22 cellular contexts compared by ENCODE assay signal in the genomic region with DNA sequence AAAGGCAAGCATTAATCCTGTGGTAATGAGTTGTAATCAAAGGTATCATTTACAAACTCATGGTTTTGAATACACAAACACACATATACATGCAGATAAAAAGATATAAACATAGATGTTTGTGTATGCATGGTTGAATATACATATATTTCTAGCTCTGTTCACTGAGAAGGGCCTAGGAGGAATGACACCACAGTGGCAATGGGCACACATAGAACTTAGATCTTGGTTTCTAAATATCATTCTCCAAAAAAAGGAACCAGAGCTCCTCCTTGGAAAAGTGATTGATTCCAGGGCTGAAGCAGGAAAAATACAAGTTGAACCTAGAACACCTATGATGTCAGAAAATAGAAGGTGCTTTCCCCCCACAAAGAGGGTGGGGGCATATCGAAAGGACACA. TPM values are rescaled to one million over a fixed set of nuclear protein-coding genes. Genes with fewer than 3 reads are reported as not detected.
A peak's percentile ranks its signal among the peaks of the same experiment; 100 is the strongest.
DNase-seq lines count a peak whose midpoint lies in the region; ATAC-seq and TF ChIP-seq lines count a peak whose summit lies in the region.
"Had no signal": no experiment of that assay in that cellular context is flagged by ENCODE, and none has a peak within 500 bp of the region (broad histone marks: within the 10 kb centered on the region; RNA-seq: fewer than 3 reads in every experiment).

No MANE protein-coding gene starts in this region.

- H3K27ac ChIP-seq in HEK293 (ENCODE audit: extremely low read depth, low read depth, low read length) (no peak overlapping the region), osteoblast (ENCODE audit: low read depth, low read length) (no peak overlapping the region), body of pancreas (no peak overlapping the region), upper lobe of left lung (no peak overlapping the region)
- H3K27ac ChIP-seq: 22Rv1, BLaER1, C4-2B, GM23248 had no signal

- no peak overlapping the region for H2AFZ ChIP-seq in osteoblast (ENCODE audit: low read length)
- H2AFZ ChIP-seq: GM23248 had no signal

- POLR2A ChIA-PET in HEK293 (lab: Yijun Ruan, JAX): no interaction called here

- no peak overlapping the region for H3K4me2 ChIP-seq in osteoblast (ENCODE audit: insufficient read depth, low read length)
- H3K4me2 ChIP-seq: BLaER1 had no signal

- H3K4me3 ChIP-seq in HEK293 (ENCODE audit: low read depth, low read length) (no peak overlapping the region), osteoblast (ENCODE audit: insufficient read depth, low read length) (no peak overlapping the region), body of pancreas (no peak overlapping the region), upper lobe of left lung (no peak overlapping the region)
- H3K4me3 ChIP-seq: BLaER1, GM12878, GM23248 had no signal

- no peak for TF ChIP-seq POLR2A in body of pancreas (IDR thresholded peaks at IDR 0.05)
- TF ChIP-seq POLR2A in upper lobe of left lung (IDR thresholded peaks at IDR 0.05): no peak

- H3K4me1 ChIP-seq in HEK293 (ENCODE audit: control insufficient read depth, insufficient read depth, low read length) (no peaks in the 10 kb centered on the region), osteoblast (ENCODE audit: insufficient read depth, low read length) (peaks cover 13% of the 10 kb centered on the region), body of pancreas (peaks cover 40% of the 10 kb centered on the region), upper lobe of left lung (peaks cover 7 to 20% (median 16%) of the 10 kb centered on the region in 4 donors)

- peaks cover 48% of the 10 kb centered on the region for H3K4me1 Mint-ChIP-seq in activated naive CD8-positive, alpha-beta T cell treated with anti-CD3 and anti-CD28 coated beads, Interleukin-2, amount 50 U/mL, for 24 hours
- peaks cover 48% of the 10 kb centered on the region for H3K4me1 Mint-ChIP-seq in activated naive CD8-positive, alpha-beta T cell treated with anti-CD3 and anti-CD28 coated beads for 36 hours
- H3K4me1 Mint-ChIP-seq in central memory CD8-positive, alpha-beta T cell: peaks cover 64% of the 10 kb centered on the region

- no peak for ATAC-seq in activated naive CD8-positive, alpha-beta T cell treated with anti-CD3 and anti-CD28 coated beads, Interleukin-2, amount 50 U/mL, for 24 hours
- ATAC-seq in central memory CD8-positive, alpha-beta T cell (replicated peaks; ENCODE audit: extremely low read depth, poor library complexity, severe bottlenecking): no peak
- ATAC-seq in body of pancreas (no peak), HG03280 (IDR thresholded peaks at IDR 0.05; ENCODE audit: unreplicated experiment) (no peak), upper lobe of left lung (ENCODE audit: low FRiP score in 2 of 2) (no peak)
- ATAC-seq: GM12878 had no signal

- no peaks in the 10 kb centered on the region for H3K27me3 Mint-ChIP-seq in activated naive CD8-positive, alpha-beta T cell treated with anti-CD3 and anti-CD28 coated beads, Interleukin-2, amount 50 U/mL, for 24 hours
- H3K27me3 Mint-ChIP-seq in activated naive CD8-positive, alpha-beta T cell treated with anti-CD3 and anti-CD28 coated beads for 36 hours: no peaks in the 10 kb centered on the region
- H3K27me3 Mint-ChIP-seq in central memory CD8-positive, alpha-beta T cell: no peaks in the 10 kb centered on the region
- H3K27me3 Mint-ChIP-seq: B cell; CD4-positive, CD25-positive, alpha-beta regulatory T cell had no signal

- H3K9me3 ChIP-seq in HEK293 (ENCODE audit: control insufficient read depth, insufficient read depth, low read depth, low read length) (0 out of 2 replicates have a peak, but pooled peaks cover 2% of the 10 kb centered on the region), osteoblast (ENCODE audit: low read depth, low read length) (no peaks in the 10 kb centered on the region), body of pancreas (no peaks in the 10 kb centered on the region), upper lobe of left lung (no peaks in the 10 kb centered on the region)

- H3K27me3 ChIP-seq in osteoblast (ENCODE audit: insufficient read depth, low read length) (no peaks in the 10 kb centered on the region), body of pancreas (no peaks in the 10 kb centered on the region), upper lobe of left lung (no peaks in the 10 kb centered on the region)
- H3K27me3 ChIP-seq: BLaER1 had no signal

- intact Hi-C loops in body of pancreas (cut with DNase I): no loop called here

- H3K36me3 ChIP-seq in HEK293 (ENCODE audit: control insufficient read depth in 2 of 2, insufficient read depth in 1 of 2, low read length in 2 of 2): peaks cover 0 to 10% of the 10 kb centered on the region in 2 experiments; a peak in 2 of 3 replicates
- H3K36me3 ChIP-seq in osteoblast (ENCODE audit: insufficient read depth, low read length): no peaks in the 10 kb centered on the region
- no peaks in the 10 kb centered on the region for H3K36me3 ChIP-seq in body of pancreas (replicated peaks in 1 of 2; ENCODE audit: insufficient read depth in 1 of 2, low read depth in 2 of 2)
- H3K36me3 ChIP-seq in upper lobe of left lung: no peaks in the 10 kb centered on the region

- peak overlapping the region; percentile 36 for H3K27ac Mint-ChIP-seq in activated naive CD8-positive, alpha-beta T cell treated with anti-CD3 and anti-CD28 coated beads, Interleukin-2, amount 50 U/mL, for 24 hours
- no peak overlapping the region for H3K27ac Mint-ChIP-seq in activated naive CD8-positive, alpha-beta T cell treated with anti-CD3 and anti-CD28 coated beads for 36 hours
- H3K27ac Mint-ChIP-seq in central memory CD8-positive, alpha-beta T cell (ENCODE audit: low read depth): peak overlapping the region; percentile 71
- H3K27ac Mint-ChIP-seq: B cell; CD4-positive, CD25-positive, alpha-beta regulatory T cell had no signal

- DNase-seq in activated naive CD8-positive, alpha-beta T cell treated with anti-CD3 and anti-CD28 coated beads, Interleukin-2, amount 50 U/mL, for 24 hours: no peak
- no peak for DNase-seq in activated naive CD8-positive, alpha-beta T cell treated with anti-CD3 and anti-CD28 coated beads for 36 hours
- DNase-seq in central memory CD8-positive, alpha-beta T cell (ENCODE audit: low spot score in 2 of 2): no peak
- DNase-seq in osteoblast (ENCODE audit: insufficient read length, low spot score, missing footprints) (peak; percentile 8), body of pancreas (no peak), upper lobe of left lung (no peak)
- DNase-seq: CD4-positive, CD25-positive, alpha-beta regulatory T cell; CD8-positive, alpha-beta memory T cell; DMS 273 treated with DMSO at 0.1 percent for 48 hours; DMS79; EL; GDM1; GM23248; H7; HCEC 1CT had no signal

- peaks cover 37% of the 10 kb centered on the region for H4K20me1 ChIP-seq in osteoblast (ENCODE audit: insufficient read depth, low read length)

- H3K79me2 ChIP-seq in osteoblast (ENCODE audit: insufficient read depth, low read length): peaks cover 95% of the 10 kb centered on the region

- H3K4me3 Mint-ChIP-seq in activated naive CD8-positive, alpha-beta T cell treated with anti-CD3 and anti-CD28 coated beads, Interleukin-2, amount 50 U/mL, for 24 hours: no peak overlapping the region
- no peak overlapping the region for H3K4me3 Mint-ChIP-seq in activated naive CD8-positive, alpha-beta T cell treated with anti-CD3 and anti-CD28 coated beads for 36 hours
- peak overlapping the region; percentile 36 for H3K4me3 Mint-ChIP-seq in central memory CD8-positive, alpha-beta T cell
- H3K4me3 Mint-ChIP-seq: B cell; CD8-positive, alpha-beta memory T cell had no signal

- TF ChIP-seq EP300 in upper lobe of left lung (IDR thresholded peaks at IDR 0.05): no peak

- peaks cover 28% of the 10 kb centered on the region for H3K36me3 Mint-ChIP-seq in activated naive CD8-positive, alpha-beta T cell treated with anti-CD3 and anti-CD28 coated beads, Interleukin-2, amount 50 U/mL, for 24 hours (ENCODE audit: low read depth)
- H3K36me3 Mint-ChIP-seq in activated naive CD8-positive, alpha-beta T cell treated with anti-CD3 and anti-CD28 coated beads for 36 hours: peaks cover 46% of the 10 kb centered on the region
- H3K36me3 Mint-ChIP-seq in central memory CD8-positive, alpha-beta T cell (ENCODE audit: insufficient read depth): peaks cover 6% of the 10 kb centered on the region

- WGBS in body of pancreas, 2 donors: 96 to 97% methylated on average over 1 of the region's 1 CpG
- 98 to 100% methylated on average over 1 of the region's 1 CpG for WGBS in upper lobe of left lung, 2 donors

- no peaks in the 10 kb centered on the region for H3K9me3 Mint-ChIP-seq in activated naive CD8-positive, alpha-beta T cell treated with anti-CD3 and anti-CD28 coated beads, Interleukin-2, amount 50 U/mL, for 24 hours
- H3K9me3 Mint-ChIP-seq in activated naive CD8-positive, alpha-beta T cell treated with anti-CD3 and anti-CD28 coated beads for 36 hours: peaks cover 3% of the 10 kb centered on the region
- H3K9me3 Mint-ChIP-seq in central memory CD8-positive, alpha-beta T cell: no peaks in the 10 kb centered on the region
- H3K9me3 Mint-ChIP-seq: CD8-positive, alpha-beta memory T cell had no signal

- CTCF ChIA-PET in HEK293 (lab: Yijun Ruan, JAX): no interaction called here

- TF ChIP-seq CTCF in HEK293 (tag by site-specific recombination; IDR thresholded peaks at IDR 0.05) (no peak), osteoblast (IDR thresholded peaks at IDR 0.05; ENCODE audit: extremely low read depth, low read depth, low read length) (no peak), body of pancreas (IDR thresholded peaks at IDR 0.05) (no peak), upper lobe of left lung (IDR thresholded peaks at IDR 0.05) (no peak)

TF ChIP-seq in HEK293, 187 proteins besides CTCF, POLR2A, EP300 and RAD21:
- TF ChIP-seq ZNF341 (tag by site-specific recombination; IDR thresholded peaks at IDR 0.05; ENCODE audit: low read depth) (no peak), SETDB1 (IDR thresholded peaks at IDR 0.05; ENCODE audit: insufficient read length, low read length) (peak; percentile 87)

RNA-seq across cellular contexts. Expression of gene CUL2, which starts 6.9 kb away (rescaled TPM):
- total RNA-seq in activated naive CD8-positive, alpha-beta T cell treated with anti-CD3 and anti-CD28 coated beads for 36 hours: 10 to 100 TPM; 50.6 to 51.5 TPM
- total RNA-seq in osteoblast (29.0 and 32.7 TPM in 2 replicates), body of pancreas (1 to 10 TPM; 7.3 to 8.0 TPM), upper lobe of left lung (10 to 100 TPM; 11.8 to 30.7 (median 19.7) TPM)

RNA-seq across cellular contexts. Expression of gene CREM, which starts 43.4 kb away (rescaled TPM):
- total RNA-seq in activated naive CD8-positive, alpha-beta T cell treated with anti-CD3 and anti-CD28 coated beads for 36 hours: 100 to 1,000 TPM; 143 to 156 TPM
- total RNA-seq in osteoblast (16.6 and 19.7 TPM in 2 replicates), body of pancreas (10 to 100 TPM; 10.5 to 26.7 TPM), upper lobe of left lung (10 to 100 TPM in 5 of 6 donors, 1 to 10 TPM in 1; 5.4 to 35.7 (median 23.1) TPM)
